ENCODE assay signal across 18 cellular contexts in the genomic region with DNA sequence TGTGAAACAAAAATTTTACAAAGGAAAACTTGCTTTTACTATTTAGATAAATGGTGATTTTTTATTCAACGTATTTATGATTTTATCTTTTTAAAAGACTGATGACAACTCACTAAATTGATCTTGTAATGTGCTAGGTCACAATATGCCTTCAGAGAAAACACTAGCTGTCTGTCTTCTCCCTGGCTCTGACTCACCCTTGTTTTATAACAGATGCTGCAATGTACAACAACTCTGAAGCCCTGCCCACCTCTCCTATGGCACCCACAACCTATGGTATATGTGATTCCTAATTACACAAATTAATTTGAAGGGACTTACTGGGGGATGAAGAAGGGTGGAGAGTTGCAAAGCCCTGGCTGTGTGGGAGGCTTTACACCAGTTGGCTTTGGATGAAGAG.
"Had no signal": no experiment of that assay in that cellular context is flagged by ENCODE, and none has a peak within 500 bp of the region (broad histone marks: within the 10 kb centered on the region; RNA-seq: fewer than 3 reads in every experiment).

No MANE protein-coding gene starts in this region.

- DNase-seq: colonic mucosa; dermis blood vessel endothelial cell; erythroblast; foreskin melanocyte; head of caudate nucleus; kidney glomerular epithelial cell; naive thymus-derived CD8-positive, alpha-beta T cell; posterior cingulate gyrus; sigmoid colon; stimulated activated CD4-positive, alpha-beta T cell treated with anti-CD3 and anti-CD28 coated beads, Interleukin-2, amount 100 ng/mL, for 24 hours; stimulated activated CD4-positive, alpha-beta T cell treated with anti-CD3 and anti-CD28 coated beads, Interleukin-4, amount 100 ng/mL, for 4 hours; stimulated activated naive CD4-positive, alpha-beta T cell; stomach; substantia nigra; transverse colon had no signal

- H3K4me3 ChIP-seq: colonic mucosa, hepatocyte, sigmoid colon, skin epidermis, stomach, thoracic aorta, transverse colon had no signal

- ATAC-seq: naive thymus-derived CD8-positive, alpha-beta T cell had no signal
